ENCODE assay signal across 8 cellular contexts in genomic region chr9:100222674-100223073, GRCh38.
DNase-seq lines count a peak whose midpoint lies in the region; TF ChIP-seq lines count a peak whose summit lies in the region.

No MANE protein-coding gene starts in this region.

- H3K4me3 ChIP-seq in endodermal cell (ENCODE audit: low read length) = no peak overlapping the region

- H3K9me3 ChIP-seq in endodermal cell (ENCODE audit: control insufficient read depth, low read length) = no peaks in the 10 kb centered on the region

- H3K4me3 Mint-ChIP-seq in endodermal cell = no peak overlapping the region
- H3K4me3 Mint-ChIP-seq in activated CD4-positive, alpha-beta T cell treated with anti-CD3 and anti-CD28 coated beads, Interleukin-2, amount 10 ng/mL, durations not matched to agents 24 days and 14 days = no peak overlapping the region

- H3K9ac ChIP-seq in endodermal cell (ENCODE audit: extremely low read depth, low read length, poor library complexity, severe bottlenecking) = no peak overlapping the region

- peaks cover 6% of the 10 kb centered on the region for H3K36me3 Mint-ChIP-seq in endodermal cell (ENCODE audit: low read depth)
- H3K36me3 Mint-ChIP-seq in activated CD4-positive, alpha-beta T cell treated with anti-CD3 and anti-CD28 coated beads, Interleukin-2, amount 10 ng/mL, durations not matched to agents 24 days and 14 days (ENCODE audit: low read depth) = peaks cover 7% of the 10 kb centered on the region

- no peaks in the 10 kb centered on the region for H3K4me1 ChIP-seq in endodermal cell (ENCODE audit: control insufficient read depth, insufficient read depth, low read length)

- peaks cover 5% of the 10 kb centered on the region for H3K36me3 ChIP-seq in endodermal cell (ENCODE audit: control insufficient read depth, insufficient read depth, low read length)

- intact Hi-C loops in activated CD4-positive, alpha-beta T cell treated with anti-CD3 and anti-CD28 coated beads, Interleukin-2, amount 10 ng/mL, durations not matched to agents 24 days and 14 days (cut with micrococcal nuclease) = loop anchor here (5.0 kb wide), 1 partner anchor 375 kb away; no protein-coding TSS in a partner anchor

- H3K27me3 ChIP-seq in endodermal cell (ENCODE audit: control insufficient read depth, insufficient read depth, low read length, poor library complexity, severe bottlenecking) = no peaks in the 10 kb centered on the region

- no peak overlapping the region for H3K27ac Mint-ChIP-seq in endodermal cell
- no peak overlapping the region for H3K27ac Mint-ChIP-seq in activated CD4-positive, alpha-beta T cell treated with anti-CD3 and anti-CD28 coated beads, Interleukin-2, amount 10 ng/mL, durations not matched to agents 24 days and 14 days

- DNase-seq in DMS 273 (lab: John Stamatoyannopoulos, UW; ENCODE audit: unreplicated experiment) (peak; percentile 47), DMS 273 treated with DMSO at 0.1 percent for 48 hours (lab: John Stamatoyannopoulos, UW) (no peak), NCI-H460 (ENCODE audit: extremely low read depth, low read depth) (peak; percentile 47), endodermal cell (no peak), retina (peak; percentile 33), HuH-7 (ENCODE audit: low spot score) (no peak)
- DNase-seq in stimulated activated CD4-positive, alpha-beta T cell treated with anti-CD3 and anti-CD28 coated beads, Interleukin-4, amount 100 ng/mL, for 24 hours = no peak
- no peak for DNase-seq in activated CD4-positive, alpha-beta T cell treated with anti-CD3 and anti-CD28 coated beads, Interleukin-2, amount 10 ng/mL, durations not matched to agents 24 days and 14 days

- peaks cover 10% of the 10 kb centered on the region for H3K4me1 Mint-ChIP-seq in endodermal cell
- H3K4me1 Mint-ChIP-seq in activated CD4-positive, alpha-beta T cell treated with anti-CD3 and anti-CD28 coated beads, Interleukin-2, amount 10 ng/mL, durations not matched to agents 24 days and 14 days = peaks cover 2% of the 10 kb centered on the region

- H3K27me3 Mint-ChIP-seq in endodermal cell (ENCODE audit: insufficient read depth) = no peaks in the 10 kb centered on the region
- no peaks in the 10 kb centered on the region for H3K27me3 Mint-ChIP-seq in activated CD4-positive, alpha-beta T cell treated with anti-CD3 and anti-CD28 coated beads, Interleukin-2, amount 10 ng/mL, durations not matched to agents 24 days and 14 days

- H3K9me3 Mint-ChIP-seq in endodermal cell = no peaks in the 10 kb centered on the region
- H3K9me3 Mint-ChIP-seq in activated CD4-positive, alpha-beta T cell treated with anti-CD3 and anti-CD28 coated beads, Interleukin-2, amount 10 ng/mL, durations not matched to agents 24 days and 14 days = no peaks in the 10 kb centered on the region

- 70 to 83% methylated on average over 1 to 2 of the region's 2 CpGs for WGBS in endodermal cell (ENCODE audit: insufficient coverage in 1 of 2, insufficient read length in 1 of 2), 2 experiments

- no peak overlapping the region for H3K27ac ChIP-seq in endodermal cell (ENCODE audit: low read depth, low read length)

- peak; percentile 69 for TF ChIP-seq CTCF in endodermal cell (conservative IDR thresholded peaks at IDR 0.05)

Comparison
In these comparisons a context has a peak if more than half of its experiments do, and no peak if none do; other contexts are left out.
1. DNase-seq: peak in DMS 273 (single experiment), NCI-H460 (single experiment) and retina (single experiment); none in DMS 273 treated with DMSO at 0.1 percent for 48 hours (single experiment), endodermal cell (single experiment), HuH-7 (single experiment), stimulated activated CD4-positive, alpha-beta T cell treated with anti-CD3 and anti-CD28 coated beads, Interleukin-4, amount 100 ng/mL, for 24 hours (single experiment) and activated CD4-positive, alpha-beta T cell treated with anti-CD3 and anti-CD28 coated beads, Interleukin-2, amount 10 ng/mL, durations not matched to agents 24 days and 14 days (single experiment).